8 cellular contexts compared by ENCODE assay signal in the genomic region with DNA sequence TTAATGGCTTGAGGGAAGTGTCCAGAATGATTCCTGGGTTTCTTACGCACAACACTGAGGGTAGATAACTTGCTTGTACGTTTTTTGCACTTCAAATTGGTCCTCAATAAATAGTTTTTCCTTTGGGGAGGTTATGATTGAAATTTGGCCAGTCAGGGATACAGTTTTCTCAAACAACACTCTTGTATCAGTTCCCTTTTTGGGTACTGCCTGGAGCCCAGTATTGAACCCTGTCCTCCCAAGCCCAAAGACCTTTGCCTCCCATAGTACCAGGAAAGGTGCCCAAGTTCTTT. TPM values are rescaled to one million over a fixed set of nuclear protein-coding genes. Genes with fewer than 3 reads are reported as not detected.
A peak's percentile ranks its signal among the peaks of the same experiment; 100 is the strongest.
DNase-seq lines count a peak whose midpoint lies in the region; ATAC-seq and TF ChIP-seq lines count a peak whose summit lies in the region.

No MANE protein-coding gene starts in this region.

- intact Hi-C loops in Caco-2 (cut with micrococcal nuclease; ENCODE audit: unreplicated experiment), result no loop called here
- intact Hi-C loops in Panc1 (cut with micrococcal nuclease; ENCODE audit: unreplicated experiment), result loop anchor here (2.0 kb wide), 1 partner anchor 120 kb away; no protein-coding TSS in a partner anchor

- in situ Hi-C loops in Panc1 (cut with HindIII; ENCODE audit: low pct_unique_long_range_greater_than_20kb, low sequenced_read_pairs), result no loop called here

- H3K4me1 ChIP-seq in Caco-2 (peaks cover 9% of the 10 kb centered on the region; the same call in 1 of the 2 replicates), Panc1 (ENCODE audit: control insufficient read depth, insufficient read depth, low read length) (peaks cover 19% of the 10 kb centered on the region), parathyroid adenoma (no peaks in the 10 kb centered on the region)

- H3K27ac ChIP-seq in Panc1 (ENCODE audit: low read length) (peak overlapping the region; percentile 94), parathyroid adenoma (peak overlapping the region; percentile 91)

- peaks cover 3% of the 10 kb centered on the region for H3K79me2 ChIP-seq in parathyroid adenoma

- H3K27me3 ChIP-seq in Caco-2 (replicated peaks; ENCODE audit: control insufficient read depth, insufficient read depth, low read length), result no peaks in the 10 kb centered on the region
- no peaks in the 10 kb centered on the region for H3K27me3 ChIP-seq in Panc1 (ENCODE audit: control insufficient read depth, insufficient read depth, low read length)
- no peaks in the 10 kb centered on the region for H3K27me3 ChIP-seq in parathyroid adenoma (ENCODE audit: control insufficient read depth, insufficient read depth, low read length)

- no peaks in the 10 kb centered on the region for H3K9me3 ChIP-seq in Caco-2
- no peaks in the 10 kb centered on the region for H3K9me3 ChIP-seq in Panc1 (ENCODE audit: control insufficient read depth, insufficient read depth, low read depth, low read length)
- H3K9me3 ChIP-seq in parathyroid adenoma (ENCODE audit: control insufficient read depth, low read length), result no peaks in the 10 kb centered on the region

- peak overlapping the region; percentile 91 for H2AFZ ChIP-seq in parathyroid adenoma

- CTCF ChIA-PET in Caco-2 (lab: Charles Lee) (interaction anchor here (1.0 kb wide), 2 partner anchors 9 to 120 kb away, joined by 4 to 7 read pairs; no protein-coding TSS in a partner anchor), Panc1 (lab: Charles Lee) (interaction anchor here (1.8 to 3.6 kb wide), 3 partner anchors 10 to 278 kb away, joined by 8 to 39 read pairs (median 9); no protein-coding TSS in a partner anchor)

- H3K36me3 Mint-ChIP-seq in Caco-2 (ENCODE audit: insufficient read depth, unreplicated experiment), result peaks cover 12% of the 10 kb centered on the region

- BruUV-seq in Caco-2 (replicated peaks; lab: Mats Ljungman, UMichigan) (TSS peak; percentile 80), Panc1 (replicated peaks; lab: Mats Ljungman, UMichigan) (no TSS peak)

- peak overlapping the region; percentile 40 for H3K4me3 ChIP-seq in Caco-2 (ENCODE audit: low read depth, low read length)
- H3K4me3 ChIP-seq in Panc1 (ENCODE audit: low read depth in 2 of 2, low read length in 2 of 2), result peak overlapping the region; percentile 84 to 99
- H3K4me3 ChIP-seq in epithelial cell of proximal tubule (ENCODE audit: low read depth, low read length), result peak overlapping the region; percentile 80
- peak overlapping the region; percentile 95 for H3K4me3 ChIP-seq in parathyroid adenoma (ENCODE audit: low read depth, low read length)

- no peaks in the 10 kb centered on the region for H3K9me3 Mint-ChIP-seq in Caco-2 (ENCODE audit: unreplicated experiment)

- DNase-seq in Caco-2 (no peak), Panc1 (ENCODE audit: low read depth, low spot score) (no peak), epithelial cell of proximal tubule (ENCODE audit: low read depth) (no peak), NCI-H226 (no peak), NCI-H2107 (lab: John Stamatoyannopoulos, UW) (no peak), cerebellum (ENCODE audit: low spot score) (no peak)

- H3K36me3 ChIP-seq in Caco-2 (ENCODE audit: control insufficient read depth, insufficient read depth, low read length) (no peaks in the 10 kb centered on the region), Panc1 (ENCODE audit: control insufficient read depth, insufficient read depth, low read length) (peaks cover 3% of the 10 kb centered on the region; the same call in 1 of the 2 replicates), parathyroid adenoma (ENCODE audit: control insufficient read depth, insufficient read depth, low read length) (no peaks in the 10 kb centered on the region)

- H3K4me3 Mint-ChIP-seq in Caco-2 (ENCODE audit: unreplicated experiment), result peak overlapping the region; percentile 86

- no peaks in the 10 kb centered on the region for H3K27me3 Mint-ChIP-seq in Caco-2 (ENCODE audit: insufficient read depth, unreplicated experiment)

- H3K27ac Mint-ChIP-seq in Caco-2 (ENCODE audit: unreplicated experiment), result peak overlapping the region; percentile 92

- H3K4me1 Mint-ChIP-seq in Caco-2 (ENCODE audit: low read depth, unreplicated experiment), result peaks cover 8% of the 10 kb centered on the region

- POLR2A ChIA-PET in Caco-2 (lab: Charles Lee), result interaction anchor here (1.0 kb wide), 1 partner anchor 40 kb away, joined by 3 read pairs; the partner anchor contains the start of gene MED18
- POLR2A ChIA-PET in Panc1 (lab: Charles Lee), result interaction anchor here (0.6 to 1.6 kb wide), 2 partner anchors 15 to 64 kb away, joined by 3 to 10 read pairs; no protein-coding TSS in a partner anchor

- no peak overlapping the region for H3K9ac ChIP-seq in parathyroid adenoma

- TF ChIP-seq CTCF in Caco-2 (IDR thresholded peaks at IDR 0.05; ENCODE audit: insufficient read depth in 1 of 2, low read depth in 1 of 2, low read length in 1 of 2, severe bottlenecking in 1 of 2, unreplicated experiment in 1 of 2) (no peak), Panc1 (IDR thresholded peaks at IDR 0.05) (no peak), epithelial cell of proximal tubule (conservative IDR thresholded peaks at IDR 0.05; ENCODE audit: low read depth, low read length) (no peak), parathyroid adenoma (IDR thresholded peaks at IDR 0.05) (no peak)

- no peak for ATAC-seq in Panc1
- ATAC-seq in HG03520 (IDR thresholded peaks at IDR 0.05; ENCODE audit: unreplicated experiment), result no peak

- H3K4me2 ChIP-seq in parathyroid adenoma (ENCODE audit: low read length), result peak overlapping the region; percentile 98

RNA-seq across cellular contexts. Expression of gene PHACTR4, which starts 0.4 kb away (rescaled TPM):
- total RNA-seq in Caco-2 (2022) (31.1 and 35.5 TPM in 2 replicates), Panc1 (2021; ENCODE audit: unreplicated experiment) (63.4 TPM), epithelial cell of proximal tubule (25.9 and 35.9 TPM in 2 replicates), cerebellum (15.1 TPM)
- 22.3 TPM for polyA plus RNA-seq in Panc1 (2012; ENCODE audit: insufficient read length)

RNA-seq across cellular contexts. Expression of gene MED18, which starts 40.3 kb away (rescaled TPM):
- total RNA-seq in Caco-2 (2022) (7.3 and 9.0 TPM in 2 replicates), Panc1 (2021; ENCODE audit: unreplicated experiment) (21.7 TPM), epithelial cell of proximal tubule (9.6 and 25.1 TPM in 2 replicates), cerebellum (9.8 TPM)
- polyA plus RNA-seq in Panc1 (2012; ENCODE audit: insufficient read length), result 27.9 TPM

Comparison
In these comparisons a context has a peak if more than half of its experiments do, and no peak if none do; other contexts are left out.
1. H3K4me3 ChIP-seq: peak in every context shown above with its lines; median percentile 95 in parathyroid adenoma; 92 in Panc1; 80 in epithelial cell of proximal tubule; 40 in Caco-2.